In genomic region chr17:76582660-76583059, GRCh38 we compare ENCODE assay signal across 13 cellular contexts. TPM values are rescaled to one million over a fixed set of nuclear protein-coding genes. Genes with fewer than 3 reads are reported as not detected.
"Had no signal": no experiment of that assay in that cellular context is flagged by ENCODE, and none has a peak within 500 bp of the region (broad histone marks: within the 10 kb centered on the region; RNA-seq: fewer than 3 reads in every experiment).

No MANE protein-coding gene starts in this region.

- H3K9me3 ChIP-seq: ovary, transverse colon had no signal

- H3K4me3 Mint-ChIP-seq: activated CD4-positive, alpha-beta memory T cell treated with anti-CD3 and anti-CD28 coated beads, Interleukin-2, amount 10 ng/mL, durations not matched to agents 7 days and 5 days; activated CD4-positive, alpha-beta T cell treated with anti-CD3 and anti-CD28 coated beads for 36 hours; activated naive CD4-positive, alpha-beta T cell treated with anti-CD3 and anti-CD28 coated beads, Interleukin-2, amount 10 ng/mL, durations not matched to agents 7 days and 5 days had no signal

- H3K9me3 Mint-ChIP-seq: activated CD4-positive, alpha-beta memory T cell treated with anti-CD3 and anti-CD28 coated beads, Interleukin-2, amount 10 ng/mL, durations not matched to agents 7 days and 5 days; activated naive CD4-positive, alpha-beta T cell treated with anti-CD3 and anti-CD28 coated beads, Interleukin-2, amount 10 ng/mL, durations not matched to agents 7 days and 5 days had no signal

- H3K27me3 ChIP-seq: ovary had no signal

- H3K4me3 ChIP-seq: ovary, transverse colon had no signal

- ATAC-seq: activated CD4-positive, alpha-beta T cell treated with anti-CD3 and anti-CD28 coated beads for 36 hours had no signal

- H3K27ac ChIP-seq: ovary, transverse colon, WERI-Rb-1 had no signal

- H3K36me3 ChIP-seq: ovary, transverse colon, WERI-Rb-1 had no signal

- DNase-seq: activated CD4-positive, alpha-beta memory T cell treated with anti-CD3 and anti-CD28 coated beads, Interleukin-2, amount 10 ng/mL, durations not matched to agents 7 days and 5 days; activated CD4-positive, alpha-beta T cell treated with anti-CD3 and anti-CD28 coated beads for 36 hours; activated CD8-positive, alpha-beta memory T cell treated with anti-CD3 and anti-CD28 coated beads, Interleukin-2, amount 50 U/mL, for 48 hours; activated naive CD4-positive, alpha-beta T cell treated with anti-CD3 and anti-CD28 coated beads, Interleukin-2, amount 10 ng/mL, durations not matched to agents 7 days and 5 days; cerebellar nuclear complex; dermis blood vessel endothelial cell; hippocampal formation; kidney glomerular epithelial cell; ovary; retina; transverse colon; WERI-Rb-1 had no signal

- H3K27ac Mint-ChIP-seq: activated CD4-positive, alpha-beta memory T cell treated with anti-CD3 and anti-CD28 coated beads, Interleukin-2, amount 10 ng/mL, durations not matched to agents 7 days and 5 days; activated CD4-positive, alpha-beta T cell treated with anti-CD3 and anti-CD28 coated beads for 36 hours; activated naive CD4-positive, alpha-beta T cell treated with anti-CD3 and anti-CD28 coated beads, Interleukin-2, amount 10 ng/mL, durations not matched to agents 7 days and 5 days had no signal

- H3K36me3 Mint-ChIP-seq: activated naive CD4-positive, alpha-beta T cell treated with anti-CD3 and anti-CD28 coated beads, Interleukin-2, amount 10 ng/mL, durations not matched to agents 7 days and 5 days had no signal

RNA-seq across cellular contexts. Expression of gene ST6GALNAC2, which starts 3.0 kb away (rescaled TPM):
- polyA plus RNA-seq: neural cell had no signal

RNA-seq across cellular contexts. Expression of gene PRCD, which starts 42.8 kb away (rescaled TPM):
- total RNA-seq: activated CD4-positive, alpha-beta memory T cell treated with anti-CD3 and anti-CD28 coated beads, Interleukin-2, amount 10 ng/mL, durations not matched to agents 7 days and 5 days; activated CD4-positive, alpha-beta T cell treated with anti-CD3 and anti-CD28 coated beads for 36 hours had no signal

RNA-seq across cellular contexts. Expression of gene CYGB, which starts 45.2 kb away (rescaled TPM):
- total RNA-seq: activated CD4-positive, alpha-beta memory T cell treated with anti-CD3 and anti-CD28 coated beads, Interleukin-2, amount 10 ng/mL, durations not matched to agents 7 days and 5 days; activated CD4-positive, alpha-beta T cell treated with anti-CD3 and anti-CD28 coated beads for 36 hours had no signal
